1 cellular context compared by ENCODE assay signal in genomic region chr20:49685809-49686208, GRCh38.
TF ChIP-seq lines count a peak whose summit lies in the region.

No MANE protein-coding gene starts in this region.

TF ChIP-seq in WTC11, 78 proteins besides CTCF, POLR2A, EP300 and RAD21 (continued from another document):
- TF ChIP-seq HMGXB4 (CRISPR knock-in tag; IDR thresholded peaks at IDR 0.05) (no peak), ATF6 (CRISPR knock-in tag; IDR thresholded peaks at IDR 0.05) (no peak), GTF2I (CRISPR knock-in tag; conservative IDR thresholded peaks at IDR 0.05) (no peak), MLX (CRISPR knock-in tag; IDR thresholded peaks at IDR 0.05) (no peak), NR2C2 (CRISPR knock-in tag; IDR thresholded peaks at IDR 0.05) (no peak), KAT7 (CRISPR knock-in tag; IDR thresholded peaks at IDR 0.05; ENCODE audit: borderline replicate concordance) (no peak), E2F4 (CRISPR knock-in tag; IDR thresholded peaks at IDR 0.05; ENCODE audit: borderline replicate concordance, low read depth) (no peak), OVOL2 (CRISPR knock-in tag; IDR thresholded peaks at IDR 0.05; ENCODE audit: borderline replicate concordance) (no peak), ZSCAN18 (CRISPR knock-in tag; IDR thresholded peaks at IDR 0.05) (no peak), FOXK1 (CRISPR knock-in tag; IDR thresholded peaks at IDR 0.05) (no peak), ATF3 (CRISPR knock-in tag; conservative IDR thresholded peaks at IDR 0.05) (no peak)
